ENCODE assay signal across 14 cellular contexts in the genomic region with DNA sequence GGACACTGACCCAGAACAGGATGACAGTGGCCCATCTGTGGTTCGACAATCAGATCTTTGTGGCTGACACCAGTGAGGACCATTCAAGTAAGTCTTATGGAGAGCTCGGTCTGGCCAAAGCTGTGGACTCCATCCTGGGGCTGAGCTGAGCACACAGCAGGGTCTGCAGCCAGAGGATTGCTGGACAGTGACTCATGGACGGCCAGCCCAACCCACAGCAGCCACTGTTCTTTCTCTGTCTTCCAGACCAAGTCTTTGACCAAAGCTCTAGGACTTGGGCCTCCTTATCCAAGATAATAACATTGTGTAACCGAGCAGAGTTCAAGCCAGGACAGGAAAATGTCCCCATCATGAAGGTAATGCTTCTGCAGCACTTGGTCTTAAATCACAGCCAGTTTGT. TPM values are rescaled to one million over a fixed set of nuclear protein-coding genes. Genes with fewer than 3 reads are reported as not detected.
A peak's percentile ranks its signal among the peaks of the same experiment; 100 is the strongest.
DNase-seq lines count a peak whose midpoint lies in the region; ATAC-seq and TF ChIP-seq lines count a peak whose summit lies in the region.
"Had no signal": no experiment of that assay in that cellular context is flagged by ENCODE, and none has a peak within 500 bp of the region (broad histone marks: within the 10 kb centered on the region; RNA-seq: fewer than 3 reads in every experiment).

No MANE protein-coding gene starts in this region.

- H3K14ac ChIP-seq in IMR-90 (replicated peaks; ENCODE audit: low read depth, low read length), result no peak overlapping the region

- no peak overlapping the region for H3K23ac ChIP-seq in IMR-90 (ENCODE audit: low read depth, low read length)

- no peak overlapping the region for H3K4me2 ChIP-seq in IMR-90 (ENCODE audit: low read depth, low read length)

- no peaks in the 10 kb centered on the region for H3K36me3 ChIP-seq in IMR-90 (ENCODE audit: control insufficient read depth, insufficient read depth, low read length)
- H3K36me3 ChIP-seq in esophagus squamous epithelium, result no peaks in the 10 kb centered on the region

- H3K18ac ChIP-seq in IMR-90 (ENCODE audit: low read depth, low read length), result no peak overlapping the region

- H4K8ac ChIP-seq in IMR-90 (ENCODE audit: low read depth in 2 of 2, low read length in 2 of 2), result no peak overlapping the region

- H3K4me1 ChIP-seq in IMR-90 (ENCODE audit: control insufficient read depth, insufficient read depth, low read length) (no peaks in the 10 kb centered on the region), esophagus squamous epithelium (peaks cover 0 to 10% (median 0%) of the 10 kb centered on the region in 3 donors)

- H3K9me1 ChIP-seq in IMR-90 (ENCODE audit: insufficient read depth, low read length), result no peaks in the 10 kb centered on the region

- H2BK5ac ChIP-seq in IMR-90 (ENCODE audit: low read depth, low read length, poor library complexity, severe bottlenecking), result no peak overlapping the region

- no peak for TF ChIP-seq RAD21 in IMR-90 (IDR thresholded peaks at IDR 0.05; ENCODE audit: low read length)

- intact Hi-C loops in IMR-90 (cut with micrococcal nuclease), result loop anchor here (5.0 kb wide), 1 partner anchor 35 kb away; no protein-coding TSS in a partner anchor
- intact Hi-C loops in esophagus squamous epithelium (cut with DNase I), result no loop called here
- intact Hi-C loops in lower leg skin (cut with DNase I; ENCODE audit: low total_unique reads), result no loop called here

- no peak overlapping the region for H2AFZ ChIP-seq in IMR-90 (replicated peaks; ENCODE audit: low read length, poor library complexity)

- H3K27ac ChIP-seq in IMR-90 (ENCODE audit: insufficient read depth, low read length) (no peak overlapping the region), esophagus squamous epithelium (no peak overlapping the region)

- WGBS in IMR-90 (ENCODE audit: extremely low coverage in 2 of 2, insufficient read length in 1 of 2), 2 experiments, result 0% methylated on average over 1 of the region's 4 CpGs; no CpG with 5 or more reads in 1 of the 2 experiments
- WGBS in esophagus squamous epithelium, 2 donors, result 48% methylated on average over 3 of the region's 4 CpGs; no CpG with 5 or more reads in 1 of the 2 donors
- WGBS in lower leg skin, 2 donors, result 61 to 63% methylated on average over 3 to 4 of the region's 4 CpGs

- CTCF ChIA-PET in IMR-90 (lab: Yijun Ruan, JAX), result interaction anchor here (0.7 kb wide), 1 partner anchor 305 kb away, joined by 3 read pairs; no protein-coding TSS in a partner anchor

- no peaks in the 10 kb centered on the region for H3K79me1 ChIP-seq in IMR-90 (ENCODE audit: low read depth in 1 of 2, low read length in 2 of 2)

- H4K91ac ChIP-seq in IMR-90 (ENCODE audit: insufficient read depth, low read depth, low read length), result no peak overlapping the region

- BruUV-seq in IMR-90 (replicated peaks; lab: Mats Ljungman, UMichigan), result no TSS peak

- no peak overlapping the region for H4K5ac ChIP-seq in IMR-90 (ENCODE audit: low read depth, low read length)

- no peak overlapping the region for H3K4ac ChIP-seq in IMR-90 (ENCODE audit: low read depth, low read length)

- H2AK9ac ChIP-seq in IMR-90 (replicated peaks; ENCODE audit: low read depth, low read length, poor library complexity), result no peak overlapping the region

- H3K27me3 ChIP-seq in IMR-90 (ENCODE audit: control insufficient read depth, insufficient read depth, low read length) (peaks cover 16% of the 10 kb centered on the region), esophagus squamous epithelium (peaks cover 0 to 61% (median 0%) of the 10 kb centered on the region in 4 donors)

- no peak overlapping the region for H2BK120ac ChIP-seq in IMR-90 (ENCODE audit: low read depth, low read length)

- no peak overlapping the region for H2BK20ac ChIP-seq in IMR-90 (ENCODE audit: low read depth, low read length)

- dilution Hi-C loops in IMR-90 (cut with HindIII; ENCODE audit: low sequenced_read_pairs, unreplicated experiment), result no loop called here

- H4K20me1 ChIP-seq in IMR-90 (ENCODE audit: insufficient read depth, low read length), result no peaks in the 10 kb centered on the region

- no peak overlapping the region for H2AK5ac ChIP-seq in IMR-90 (ENCODE audit: low read depth, low read length)

- no peak for TF ChIP-seq POLR2A in IMR-90 (IDR thresholded peaks at IDR 0.05; ENCODE audit: low read depth, low read length)
- no peak for TF ChIP-seq POLR2A in esophagus squamous epithelium (IDR thresholded peaks at IDR 0.05)
- no peak for TF ChIP-seq POLR2A in lower leg skin (IDR thresholded peaks at IDR 0.05)

- H2BK15ac ChIP-seq in IMR-90 (ENCODE audit: low read depth, low read length), result no peak overlapping the region

- H3K9me3 ChIP-seq in IMR-90 (ENCODE audit: control insufficient read depth, insufficient read depth, low read length), result no peaks in the 10 kb centered on the region
- no peaks in the 10 kb centered on the region for H3K9me3 ChIP-seq in esophagus squamous epithelium

- POLR2A ChIA-PET in IMR-90 (lab: Charles Lee; ENCODE audit: unreplicated experiment), result no interaction called here

- no peak overlapping the region for H3K9ac ChIP-seq in IMR-90 (ENCODE audit: low read depth, low read length)

- DNase-seq in AG10803 (ENCODE audit: low read depth) (peak; percentile 65), IMR-90 (peak; percentile 8), fibroblast of peridontal ligament (ENCODE audit: extremely low read depth) (peak; percentile 3), omental fat pad (ENCODE audit: low spot score) (no peak), SKM-1 (lab: John Stamatoyannopoulos, UW; ENCODE audit: unreplicated experiment) (no peak), esophagus squamous epithelium (lab: John Stamatoyannopoulos, UW) (no peak), NCI-H82 treated with DMSO at 0.1 percent for 48 hours (lab: John Stamatoyannopoulos, UW; ENCODE audit: unreplicated experiment) (no peak), lower leg skin (ENCODE audit: low spot score in 2 of 2) (no peak)
- DNase-seq: activated CD4-positive, alpha-beta T cell treated with anti-CD3 and anti-CD28 coated beads, Interleukin-2, amount 50 U/mL, for 1 hour; activated T-cell treated with anti-CD3 and anti-CD28 coated beads, Interleukin-2, amount 50 U/mL, for 1 hour; Calu3; hippocampal formation; Kasumi-1; NCI-H446 had no signal

- TF ChIP-seq CTCF in AG10803 (conservative IDR thresholded peaks at IDR 0.05; ENCODE audit: low read length) (no peak), IMR-90 (conservative IDR thresholded peaks at IDR 0.05; ENCODE audit: low read depth, low read length) (no peak), omental fat pad (IDR thresholded peaks at IDR 0.05) (no peak), esophagus squamous epithelium (IDR thresholded peaks at IDR 0.05) (no peak), lower leg skin (IDR thresholded peaks at IDR 0.05) (no peak)

- ATAC-seq in IMR-90 (ENCODE audit: low read depth) (peak; percentile 46), omental fat pad (ENCODE audit: low FRiP score) (peak; percentile 24)

- H3K4me3 ChIP-seq in AG10803 (ENCODE audit: low read length), result no peak overlapping the region
- H3K4me3 ChIP-seq in IMR-90 (ENCODE audit: insufficient read depth, low read depth, low read length), result no peak overlapping the region
- H3K4me3 ChIP-seq in esophagus squamous epithelium, result no peak overlapping the region
- H3K4me3 ChIP-seq in lower leg skin (ENCODE audit: low read depth, poor library complexity, severe bottlenecking), result no peak overlapping the region

- H3K56ac ChIP-seq in IMR-90 (ENCODE audit: extremely low read depth, insufficient read depth, low read length), result no peak overlapping the region

- in situ Hi-C loops in IMR-90 (cut with MboI; ENCODE audit: low sequenced_read_pairs), result no loop called here

TF ChIP-seq in IMR-90, 13 proteins besides CTCF, POLR2A, EP300 and RAD21:
- TF ChIP-seq FOS (IDR thresholded peaks at IDR 0.05; ENCODE audit: low read depth, low read length), result no peak
- TF ChIP-seq CHD1 (IDR thresholded peaks at IDR 0.05; ENCODE audit: low read depth, low read length), result no peak
- no peak for TF ChIP-seq BHLHE40 (IDR thresholded peaks at IDR 0.05; ENCODE audit: low read depth, low read length)
- TF ChIP-seq, protein P1, sequence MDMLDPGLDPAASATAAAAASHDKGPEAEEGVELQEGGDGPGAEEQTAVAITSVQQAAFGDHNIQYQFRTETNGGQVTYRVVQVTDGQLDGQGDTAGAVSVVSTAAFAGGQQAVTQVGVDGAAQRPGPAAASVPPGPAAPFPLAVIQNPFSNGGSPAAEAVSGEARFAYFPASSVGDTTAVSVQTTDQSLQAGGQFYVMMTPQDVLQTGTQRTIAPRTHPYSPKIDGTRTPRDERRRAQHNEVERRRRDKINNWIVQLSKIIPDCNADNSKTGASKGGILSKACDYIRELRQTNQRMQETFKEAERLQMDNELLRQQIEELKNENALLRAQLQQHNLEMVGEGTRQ (IDR thresholded peaks at IDR 0.05; ENCODE audit: low read depth, low read length), result no peak
- TF ChIP-seq, protein P2, sequence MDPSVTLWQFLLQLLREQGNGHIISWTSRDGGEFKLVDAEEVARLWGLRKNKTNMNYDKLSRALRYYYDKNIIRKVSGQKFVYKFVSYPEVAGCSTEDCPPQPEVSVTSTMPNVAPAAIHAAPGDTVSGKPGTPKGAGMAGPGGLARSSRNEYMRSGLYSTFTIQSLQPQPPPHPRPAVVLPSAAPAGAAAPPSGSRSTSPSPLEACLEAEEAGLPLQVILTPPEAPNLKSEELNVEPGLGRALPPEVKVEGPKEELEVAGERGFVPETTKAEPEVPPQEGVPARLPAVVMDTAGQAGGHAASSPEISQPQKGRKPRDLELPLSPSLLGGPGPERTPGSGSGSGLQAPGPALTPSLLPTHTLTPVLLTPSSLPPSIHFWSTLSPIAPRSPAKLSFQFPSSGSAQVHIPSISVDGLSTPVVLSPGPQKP (IDR thresholded peaks at IDR 0.05; ENCODE audit: borderline replicate concordance, low read depth, low read length), result no peak
- TF ChIP-seq NFE2L2 (IDR thresholded peaks at IDR 0.05; ENCODE audit: low read depth, low read length), result no peak
- no peak for TF ChIP-seq MXI1 (IDR thresholded peaks at IDR 0.05; ENCODE audit: borderline replicate concordance, low read depth, low read length)
- no peak for TF ChIP-seq SMC3 (IDR thresholded peaks at IDR 0.05; ENCODE audit: low read depth, low read length)
- TF ChIP-seq RFX5 (IDR thresholded peaks at IDR 0.05; ENCODE audit: low read depth, low read length), result no peak
- TF ChIP-seq CEBPB (IDR thresholded peaks at IDR 0.05; ENCODE audit: low read depth, low read length), result no peak
- TF ChIP-seq MAZ (IDR thresholded peaks at IDR 0.05; ENCODE audit: borderline replicate concordance, low read depth, low read length), result no peak
- no peak for TF ChIP-seq MAFK (IDR thresholded peaks at IDR 0.05; ENCODE audit: low read depth, low read length)
- TF ChIP-seq RCOR1 (IDR thresholded peaks at IDR 0.05; ENCODE audit: insufficient replicate concordance, low read length), result no peak

RNA-seq across cellular contexts. Expression of a gene that starts 12.3 kb away (rescaled TPM):
- not detected in 2 replicates for total RNA-seq in IMR-90 (2012; rRNA removed)
- polyA plus RNA-seq in IMR-90 (2012; rRNA removed), result not detected in 2 replicates
- polyA plus RNA-seq in IMR-90 (2012; cell fraction: cytosol; rRNA removed), result not detected in 2 replicates
- polyA plus RNA-seq in IMR-90 (2012; cell fraction: nucleus; rRNA removed; ENCODE audit: low replicate concordance), result not detected in 2 replicates
- not detected for total RNA-seq in omental fat pad
- 1 to 10 TPM in 3 of 4 donors, under 1 TPM in 1; 0.31 to 2.9 (median 2.4) TPM for total RNA-seq in esophagus squamous epithelium
- total RNA-seq in lower leg skin, result 10 to 100 TPM in 1 of 4 donors, 1 to 10 TPM in 2, under 1 TPM in 1; 0.27 to 40.0 (median 5.3) TPM

Comparison
In these comparisons a context has a peak if more than half of its experiments do, and no peak if none do; other contexts are left out.
1. DNase-seq: peak in AG10803 (single experiment), IMR-90 (single experiment) and fibroblast of peridontal ligament (single experiment); none in omental fat pad (single experiment), SKM-1 (single experiment), esophagus squamous epithelium (single experiment), NCI-H82 treated with DMSO at 0.1 percent for 48 hours (single experiment) and lower leg skin (0 of 2).